22 cellular contexts compared by ENCODE assay signal in the genomic region with DNA sequence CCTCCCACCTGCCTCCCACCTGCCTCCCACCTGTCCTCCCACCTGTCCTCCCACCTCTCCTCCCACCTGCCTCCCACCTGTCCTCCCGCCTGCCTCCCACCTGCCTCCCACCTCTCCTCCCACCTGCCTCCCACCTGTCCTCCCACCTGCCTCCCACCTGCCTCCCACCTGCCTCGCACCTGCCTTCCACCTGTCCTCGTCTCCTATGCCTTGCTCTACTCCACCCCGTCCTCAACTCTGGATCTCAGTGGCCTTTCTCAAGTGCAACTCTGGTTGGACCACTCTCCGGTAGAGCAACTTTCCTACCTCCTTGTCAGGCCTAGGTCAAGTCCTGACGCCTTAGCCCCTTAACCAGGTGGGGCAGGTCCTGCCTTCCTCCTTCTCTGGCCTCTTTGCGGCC. TPM values are rescaled to one million over a fixed set of nuclear protein-coding genes. Genes with fewer than 3 reads are reported as not detected.
"Had no signal": no experiment of that assay in that cellular context is flagged by ENCODE, and none has a peak within 500 bp of the region (broad histone marks: within the 10 kb centered on the region; RNA-seq: fewer than 3 reads in every experiment).

No MANE protein-coding gene starts in this region.

- H3K9me3 ChIP-seq: esophagus squamous epithelium, heart right ventricle, left ventricle myocardium inferior, psoas muscle had no signal

- ATAC-seq: activated CD8-positive, alpha-beta T cell treated with anti-CD3 and anti-CD28 coated beads for 36 hours; heart right ventricle; psoas muscle; right cardiac atrium had no signal

- H3K27ac ChIP-seq: esophagus squamous epithelium, heart right ventricle, left ventricle myocardium inferior, psoas muscle, skin epidermis had no signal

- H3K4me1 ChIP-seq: psoas muscle had no signal

- H3K27ac Mint-ChIP-seq: activated B cell treated with CpG ODN at 0.5 μM for 24 hours; activated CD8-positive, alpha-beta T cell treated with anti-CD3 and anti-CD28 coated beads for 36 hours; activated T-cell treated with anti-CD3 and anti-CD28 coated beads, Interleukin-2, amount 50 U/mL, for 24 hours; dendritic cell treated with granulocyte-macrophage colony-stimulating factor and Interleukin-4, amounts not matched to agents 40 ng/mL and 50 ng/mL, for 4 days; nephron had no signal

- DNase-seq: activated B cell treated with CpG ODN at 0.5 μM for 24 hours; activated CD4-positive, alpha-beta T cell treated with anti-CD3 and anti-CD28 coated beads for 4 hours; activated CD8-positive, alpha-beta T cell treated with anti-CD3 and anti-CD28 coated beads for 36 hours; activated gamma-delta T cell; activated T-cell treated with anti-CD3 and anti-CD28 coated beads, Interleukin-2, amount 50 U/mL, for 24 hours; effector CD8-positive, alpha-beta T cell; esophagus squamous epithelium; heart right ventricle; immature natural killer cell; kidney glomerular epithelial cell; left ventricle myocardium inferior; mammary epithelial cell; midbrain; occipital lobe; psoas muscle; right cardiac atrium had no signal

- H3K36me3 ChIP-seq: left ventricle myocardium inferior had no signal

- H3K4me3 Mint-ChIP-seq: activated B cell treated with CpG ODN at 0.5 μM for 24 hours; activated CD8-positive, alpha-beta T cell treated with anti-CD3 and anti-CD28 coated beads for 36 hours; activated naive CD4-positive, alpha-beta T cell treated with anti-CD3 and anti-CD28 coated beads, Interleukin-2, amount 50 U/mL, for 24 hours; activated T-cell treated with anti-CD3 and anti-CD28 coated beads, Interleukin-2, amount 50 U/mL, for 24 hours; dendritic cell treated with granulocyte-macrophage colony-stimulating factor and Interleukin-4, amounts not matched to agents 40 ng/mL and 50 ng/mL, for 4 days; immature natural killer cell; nephron had no signal

- H3K4me1 Mint-ChIP-seq: immature natural killer cell, nephron had no signal

- H3K9me3 Mint-ChIP-seq: activated B cell treated with CpG ODN at 0.5 μM for 24 hours; activated CD8-positive, alpha-beta T cell treated with anti-CD3 and anti-CD28 coated beads for 36 hours; activated naive CD4-positive, alpha-beta T cell treated with anti-CD3 and anti-CD28 coated beads, Interleukin-2, amount 50 U/mL, for 24 hours; activated T-cell treated with anti-CD3 and anti-CD28 coated beads, Interleukin-2, amount 50 U/mL, for 24 hours; dendritic cell treated with granulocyte-macrophage colony-stimulating factor and Interleukin-4, amounts not matched to agents 40 ng/mL and 50 ng/mL, for 4 days had no signal

- H3K4me3 ChIP-seq: esophagus squamous epithelium, heart right ventricle, left ventricle myocardium inferior, psoas muscle, skin epidermis had no signal

RNA-seq across cellular contexts. Expression of gene RBP5, which starts 31.5 kb away (rescaled TPM):
- total RNA-seq: activated B cell treated with CpG ODN at 0.5 μM for 24 hours; activated CD8-positive, alpha-beta T cell treated with anti-CD3 and anti-CD28 coated beads for 36 hours; bronchial epithelial cell; endothelial cell of umbilical vein; mammary epithelial cell; occipital lobe had no signal
- polyA plus RNA-seq: immature natural killer cell, mammary epithelial cell had no signal
